9 cellular contexts compared by ENCODE assay signal in genomic region chr2:102664439-102665042, GRCh38. TPM values are rescaled to one million over a fixed set of nuclear protein-coding genes. Genes with fewer than 3 reads are reported as not detected.
DNase-seq lines count a peak whose midpoint lies in the region; ATAC-seq and TF ChIP-seq lines count a peak whose summit lies in the region.
"Had no signal": no experiment of that assay in that cellular context is flagged by ENCODE, and none has a peak within 500 bp of the region (broad histone marks: within the 10 kb centered on the region; RNA-seq: fewer than 3 reads in every experiment).

No MANE protein-coding gene starts in this region.

- H3K79me2 ChIP-seq in neural progenitor cell (ENCODE audit: low read depth), result no peaks in the 10 kb centered on the region
- H3K79me2 ChIP-seq: parathyroid adenoma had no signal

- H3K4me3 ChIP-seq in GM06990 (replicated peaks; ENCODE audit: low read depth, low read length), result no peak overlapping the region
- no peak overlapping the region for H3K4me3 ChIP-seq in mucosa of descending colon
- H3K4me3 ChIP-seq in neural progenitor cell, result no peak overlapping the region

- H3K36me3 Mint-ChIP-seq in activated CD4-positive, alpha-beta memory T cell treated with anti-CD3 and anti-CD28 coated beads for 36 hours, result no peaks in the 10 kb centered on the region
- H3K36me3 Mint-ChIP-seq in neural progenitor cell, result no peaks in the 10 kb centered on the region

- no peaks in the 10 kb centered on the region for H3K36me3 ChIP-seq in GM06990 (ENCODE audit: control insufficient read depth, insufficient read depth, low read length)
- H3K36me3 ChIP-seq in mucosa of descending colon (ENCODE audit: low read depth), result no peaks in the 10 kb centered on the region
- H3K36me3 ChIP-seq in neural progenitor cell, result no peaks in the 10 kb centered on the region

- H3K27ac ChIP-seq in neural progenitor cell, result no peak overlapping the region
- H3K27ac ChIP-seq: parathyroid adenoma had no signal

- intact Hi-C loops in activated CD4-positive, alpha-beta memory T cell treated with anti-CD3 and anti-CD28 coated beads for 36 hours (cut with micrococcal nuclease), result no loop called here
- intact Hi-C loops in mucosa of descending colon (cut with DNase I, micrococcal nuclease), result no loop called here

- no peak overlapping the region for H3K27ac Mint-ChIP-seq in activated CD4-positive, alpha-beta memory T cell treated with anti-CD3 and anti-CD28 coated beads for 36 hours
- no peak overlapping the region for H3K27ac Mint-ChIP-seq in neural progenitor cell

- no peaks in the 10 kb centered on the region for H3F3A ChIP-seq in neural progenitor cell (ENCODE audit: low read depth)

- H3K4me1 Mint-ChIP-seq in activated CD4-positive, alpha-beta memory T cell treated with anti-CD3 and anti-CD28 coated beads for 36 hours (ENCODE audit: low read depth), result peaks cover 13% of the 10 kb centered on the region
- H3K4me1 Mint-ChIP-seq in neural progenitor cell, result no peaks in the 10 kb centered on the region

- H3K9ac ChIP-seq in neural progenitor cell, result no peak overlapping the region
- H3K9ac ChIP-seq: parathyroid adenoma had no signal

- no peaks in the 10 kb centered on the region for H3K9me3 Mint-ChIP-seq in activated CD4-positive, alpha-beta memory T cell treated with anti-CD3 and anti-CD28 coated beads for 36 hours
- H3K9me3 Mint-ChIP-seq in neural progenitor cell, result no peaks in the 10 kb centered on the region

- H3K27me3 ChIP-seq in GM06990 (replicated peaks; ENCODE audit: control insufficient read depth, insufficient read depth, low read length) (no peaks in the 10 kb centered on the region), neural progenitor cell (no peaks in the 10 kb centered on the region)

- no peak overlapping the region for H2AFZ ChIP-seq in neural progenitor cell (replicated peaks)
- H2AFZ ChIP-seq: parathyroid adenoma had no signal

- peaks cover 27% of the 10 kb centered on the region for H3K4me1 ChIP-seq in mucosa of descending colon (ENCODE audit: low read depth)
- H3K4me1 ChIP-seq in neural progenitor cell, result no peaks in the 10 kb centered on the region
- H3K4me1 ChIP-seq: parathyroid adenoma had no signal

- DNase-seq in GM06990 (ENCODE audit: extremely low read depth, insufficient read length), result peak; percentile 49
- peak; percentile 70 for DNase-seq in activated CD4-positive, alpha-beta memory T cell treated with anti-CD3 and anti-CD28 coated beads for 36 hours
- DNase-seq in mucosa of descending colon, result peak in 1 of 3 donors; percentile 64
- no peak for DNase-seq in GOT3 (lab: John Stamatoyannopoulos, UW)
- DNase-seq in neural progenitor cell (ENCODE audit: low spot score), result no peak
- no peak for DNase-seq in activated gamma-delta T cell treated with Interleukin-2 at 50 U/mL for 16 hours

- peak; percentile 64 for ATAC-seq in HG02623 (IDR thresholded peaks at IDR 0.05; ENCODE audit: unreplicated experiment)
- ATAC-seq in mucosa of descending colon, result peak; percentile 82
- ATAC-seq in HG03045 (IDR thresholded peaks at IDR 0.05; ENCODE audit: unreplicated experiment), result no peak

- H3K9me3 ChIP-seq in mucosa of descending colon (no peaks in the 10 kb centered on the region), neural progenitor cell (ENCODE audit: low read depth) (no peaks in the 10 kb centered on the region)

- POLR2A ChIA-PET in activated CD4-positive, alpha-beta memory T cell treated with anti-CD3 and anti-CD28 coated beads for 36 hours (lab: Charles Lee), result no interaction called here

- no peak overlapping the region for H3K4me3 Mint-ChIP-seq in activated CD4-positive, alpha-beta memory T cell treated with anti-CD3 and anti-CD28 coated beads for 36 hours
- H3K4me3 Mint-ChIP-seq in neural progenitor cell, result no peak overlapping the region

- no peak for TF ChIP-seq CTCF in GM06990 (IDR thresholded peaks at IDR 0.05; ENCODE audit: insufficient read depth, low read length, poor library complexity, severe bottlenecking)
- no peak for TF ChIP-seq CTCF in mucosa of descending colon (IDR thresholded peaks at IDR 0.05)
- TF ChIP-seq CTCF in neural progenitor cell (IDR thresholded peaks at IDR 0.05), result no peak

- H4K20me1 ChIP-seq in neural progenitor cell (ENCODE audit: low read depth), result no peaks in the 10 kb centered on the region

- no peak overlapping the region for H3K4me2 ChIP-seq in neural progenitor cell

- peaks cover 6% of the 10 kb centered on the region for H3K27me3 Mint-ChIP-seq in activated CD4-positive, alpha-beta memory T cell treated with anti-CD3 and anti-CD28 coated beads for 36 hours
- peaks cover 2% of the 10 kb centered on the region for H3K27me3 Mint-ChIP-seq in neural progenitor cell (ENCODE audit: insufficient read depth, low read depth)

- CTCF ChIA-PET in activated CD4-positive, alpha-beta memory T cell treated with anti-CD3 and anti-CD28 coated beads for 36 hours (lab: Charles Lee), result no interaction called here

RNA-seq across cellular contexts. Expression of gene SLC9A2, which starts 45.2 kb away (rescaled TPM):
- not detected for total RNA-seq in activated CD4-positive, alpha-beta memory T cell treated with anti-CD3 and anti-CD28 coated beads for 36 hours
- 10 to 100 TPM; 32.2 to 92.9 (median 67.1) TPM for total RNA-seq in mucosa of descending colon
- 0.06 TPM in 1 of 2 replicates, not detected in the other for total RNA-seq in neural progenitor cell (ENCODE audit: low replicate concordance)

Comparison
In these comparisons a context has a peak if more than half of its experiments do, and no peak if none do; other contexts are left out.
1. DNase-seq: peak in GM06990 (single experiment) and activated CD4-positive, alpha-beta memory T cell treated with anti-CD3 and anti-CD28 coated beads for 36 hours (single experiment); none in GOT3 (single experiment), neural progenitor cell (single experiment) and activated gamma-delta T cell treated with Interleukin-2 at 50 U/mL for 16 hours (single experiment).
2. RNA of gene SLC9A2, which starts 45.2 kb away (total RNA-seq): 32.2 to 92.9 TPM in mucosa of descending colon; not detected in activated CD4-positive, alpha-beta memory T cell treated with anti-CD3 and anti-CD28 coated beads for 36 hours and 0.06 TPM in neural progenitor cell; every median in the first group is over 10 times any median in the second.